In genomic region chr1:65409927-65410326, GRCh38 we compare ENCODE assay signal across 8 cellular contexts.
"Had no signal": no experiment of that assay in that cellular context is flagged by ENCODE, and none has a peak within 500 bp of the region (broad histone marks: within the 10 kb centered on the region; RNA-seq: fewer than 3 reads in every experiment).

No MANE protein-coding gene starts in this region.

- DNase-seq: GDM1, GF-D8 had no signal

- ATAC-seq: GM12878 had no signal

- FAIRE-seq: G401.6, GM12878, GM12891, GM12892, GM18507, GM19239 had no signal

- H3K4me3 ChIP-seq: GM12878 had no signal
